17 cellular contexts compared by ENCODE assay signal in the genomic region with DNA sequence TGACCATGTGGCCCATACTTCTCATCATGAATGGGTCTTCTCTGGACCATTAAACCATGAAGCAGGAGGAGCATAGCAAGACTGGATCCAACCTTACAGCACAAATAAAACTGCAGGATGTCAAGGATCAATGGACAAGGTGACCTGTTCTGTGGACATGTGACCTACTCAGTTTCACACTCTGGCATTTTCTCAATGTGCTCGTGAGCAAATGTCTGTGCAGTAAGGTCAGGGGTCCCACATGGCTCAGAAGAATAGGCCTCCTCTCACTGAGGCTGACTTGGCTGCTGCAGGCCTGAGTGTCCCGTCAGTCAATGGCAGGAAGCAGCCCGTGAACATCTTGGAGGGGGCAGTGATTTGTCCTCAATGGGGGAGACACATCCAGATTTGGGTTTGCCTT.
DNase-seq lines count a peak whose midpoint lies in the region; ATAC-seq and TF ChIP-seq lines count a peak whose summit lies in the region.
"Had no signal": no experiment of that assay in that cellular context is flagged by ENCODE, and none has a peak within 500 bp of the region (broad histone marks: within the 10 kb centered on the region; RNA-seq: fewer than 3 reads in every experiment).

No MANE protein-coding gene starts in this region.

- H2AFZ ChIP-seq in hepatocyte, result no peak overlapping the region

- H3K4me3 ChIP-seq in right cardiac atrium (ENCODE audit: low read length), result no peak overlapping the region
- no peak overlapping the region for H3K4me3 ChIP-seq in right atrium auricular region
- no peak overlapping the region for H3K4me3 ChIP-seq in hepatocyte
- H3K4me3 ChIP-seq in suprapubic skin, result no peak overlapping the region
- H3K4me3 ChIP-seq in right lobe of liver, result no peak overlapping the region
- H3K4me3 ChIP-seq: SJSA1, upper lobe of right lung had no signal

- no peak for ATAC-seq in right cardiac atrium
- no peak for ATAC-seq in right lobe of liver
- no peak for ATAC-seq in activated CD8-positive, alpha-beta memory T cell treated with anti-CD3 and anti-CD28 coated beads, Interleukin-2, amount 10 ng/mL, durations not matched to agents 7 days and 5 days
- ATAC-seq: activated CD8-positive, alpha-beta T cell treated with anti-CD3 and anti-CD28 coated beads for 36 hours; upper lobe of right lung had no signal

- H3K27ac Mint-ChIP-seq in activated T-helper 1 cell treated with anti-CD3 and anti-CD28 coated beads, Interleukin-12 subunit alpha, Interleukin-12 subunit beta, Interleukin-2, Interleukin-4 antibody, amounts not matched to agents 30 ng/mL and 10 ng/mL and 1 ng/mL, durations not matched to agents 14 hours and 24 hours and 36 hours, result no peak overlapping the region
- H3K27ac Mint-ChIP-seq in activated CD8-positive, alpha-beta memory T cell treated with anti-CD3 and anti-CD28 coated beads, Interleukin-2, amount 10 ng/mL, durations not matched to agents 7 days and 5 days, result no peak overlapping the region
- H3K27ac Mint-ChIP-seq: activated CD8-positive, alpha-beta T cell treated with anti-CD3 and anti-CD28 coated beads for 36 hours had no signal

- peaks cover 54% of the 10 kb centered on the region for H3K9me3 Mint-ChIP-seq in activated T-helper 1 cell treated with anti-CD3 and anti-CD28 coated beads, Interleukin-12 subunit alpha, Interleukin-12 subunit beta, Interleukin-2, Interleukin-4 antibody, amounts not matched to agents 30 ng/mL and 10 ng/mL and 1 ng/mL, durations not matched to agents 14 hours and 24 hours and 36 hours
- peaks cover 2% of the 10 kb centered on the region for H3K9me3 Mint-ChIP-seq in activated CD8-positive, alpha-beta memory T cell treated with anti-CD3 and anti-CD28 coated beads, Interleukin-2, amount 10 ng/mL, durations not matched to agents 7 days and 5 days (ENCODE audit: low read depth)

- H3K36me3 Mint-ChIP-seq in activated T-helper 1 cell treated with anti-CD3 and anti-CD28 coated beads, Interleukin-12 subunit alpha, Interleukin-12 subunit beta, Interleukin-2, Interleukin-4 antibody, amounts not matched to agents 30 ng/mL and 10 ng/mL and 1 ng/mL, durations not matched to agents 14 hours and 24 hours and 36 hours (ENCODE audit: low read depth), result peaks cover 15% of the 10 kb centered on the region
- H3K36me3 Mint-ChIP-seq in activated CD8-positive, alpha-beta memory T cell treated with anti-CD3 and anti-CD28 coated beads, Interleukin-2, amount 10 ng/mL, durations not matched to agents 7 days and 5 days, result peaks cover 13% of the 10 kb centered on the region

- H3K9me2 ChIP-seq in hepatocyte (replicated peaks; ENCODE audit: insufficient read depth), result no peaks in the 10 kb centered on the region

- no peak overlapping the region for H3K4me2 ChIP-seq in hepatocyte

- DNase-seq in right cardiac atrium (no peak), right atrium auricular region (ENCODE audit: low spot score) (no peak), hepatocyte (ENCODE audit: low spot score) (no peak), suprapubic skin (ENCODE audit: low spot score in 2 of 2) (no peak), right lobe of liver (no peak), amniotic stem cell (lab: John Stamatoyannopoulos, UW) (no peak)
- no peak for DNase-seq in activated T-helper 1 cell treated with anti-CD3 and anti-CD28 coated beads, Interleukin-12 subunit alpha, Interleukin-12 subunit beta, Interleukin-2, Interleukin-4 antibody, amounts not matched to agents 30 ng/mL and 10 ng/mL and 1 ng/mL, durations not matched to agents 14 hours and 24 hours and 36 hours (ENCODE audit: low spot score)
- no peak for DNase-seq in activated CD8-positive, alpha-beta memory T cell treated with anti-CD3 and anti-CD28 coated beads, Interleukin-2, amount 10 ng/mL, durations not matched to agents 7 days and 5 days
- DNase-seq: activated CD4-positive, alpha-beta T cell treated with anti-CD3 and anti-CD28 coated beads for 1 hour; activated CD8-positive, alpha-beta T cell treated with anti-CD3 and anti-CD28 coated beads for 36 hours; activated effector memory CD4-positive, alpha-beta T cell treated with anti-CD3 and anti-CD28 coated beads, Interleukin-2, amount 50 U/mL, for 16 hours; NCI-H1105; NCI-H1930; NCI-H2227 treated with DMSO at 0.1 percent for 48 hours; NCI-H526 treated with DMSO at 0.1 percent for 48 hours; upper lobe of right lung had no signal

- H3K9me3 ChIP-seq in right cardiac atrium (ENCODE audit: control insufficient read depth, low read length) (no peaks in the 10 kb centered on the region), right atrium auricular region (no peaks in the 10 kb centered on the region), hepatocyte (ENCODE audit: low read depth) (no peaks in the 10 kb centered on the region), suprapubic skin (no peaks in the 10 kb centered on the region), right lobe of liver (no peaks in the 10 kb centered on the region)
- H3K9me3 ChIP-seq: SJSA1, upper lobe of right lung had no signal

- H3K79me2 ChIP-seq in hepatocyte, result no peaks in the 10 kb centered on the region

- no peak for TF ChIP-seq EP300 in suprapubic skin (IDR thresholded peaks at IDR 0.05)

- TF ChIP-seq CTCF in right atrium auricular region (IDR thresholded peaks at IDR 0.05) (no peak), hepatocyte (IDR thresholded peaks at IDR 0.05; ENCODE audit: poor library complexity) (no peak), suprapubic skin (IDR thresholded peaks at IDR 0.05) (no peak), right lobe of liver (IDR thresholded peaks at IDR 0.05) (no peak)

- 84% methylated on average over 3 of the region's 3 CpGs for WGBS in right cardiac atrium
- WGBS in hepatocyte (ENCODE audit: low lambda C conversion rate, missing lambda C conversion rate), result 88% methylated on average over 3 of the region's 3 CpGs
- 33% methylated on average over 2 of the region's 3 CpGs for WGBS in suprapubic skin
- WGBS in right lobe of liver (ENCODE audit: insufficient coverage, low coverage, low lambda C conversion rate, missing lambda C conversion rate), result no CpG with 5 or more reads among the region's 3 CpGs

- no peaks in the 10 kb centered on the region for H4K20me1 ChIP-seq in hepatocyte (ENCODE audit: insufficient read depth, poor library complexity, severe bottlenecking)

- H3K4me1 ChIP-seq in right cardiac atrium (ENCODE audit: control insufficient read depth, insufficient read depth, low read length) (no peaks in the 10 kb centered on the region), right atrium auricular region (peaks cover 0 to 7% of the 10 kb centered on the region in 2 donors), hepatocyte (ENCODE audit: insufficient read depth) (no peaks in the 10 kb centered on the region), suprapubic skin (peaks cover 28% of the 10 kb centered on the region), right lobe of liver (no peaks in the 10 kb centered on the region)
- H3K4me1 ChIP-seq: SJSA1, upper lobe of right lung had no signal

- peak overlapping the region; percentile 2 for H3K4me3 Mint-ChIP-seq in activated T-helper 1 cell treated with anti-CD3 and anti-CD28 coated beads, Interleukin-12 subunit alpha, Interleukin-12 subunit beta, Interleukin-2, Interleukin-4 antibody, amounts not matched to agents 30 ng/mL and 10 ng/mL and 1 ng/mL, durations not matched to agents 14 hours and 24 hours and 36 hours
- no peak overlapping the region for H3K4me3 Mint-ChIP-seq in activated CD8-positive, alpha-beta memory T cell treated with anti-CD3 and anti-CD28 coated beads, Interleukin-2, amount 10 ng/mL, durations not matched to agents 7 days and 5 days
- H3K4me3 Mint-ChIP-seq: activated CD8-positive, alpha-beta T cell treated with anti-CD3 and anti-CD28 coated beads for 36 hours had no signal

- no peaks in the 10 kb centered on the region for H3K36me3 ChIP-seq in right atrium auricular region
- H3K36me3 ChIP-seq in hepatocyte (replicated peaks; ENCODE audit: insufficient read depth, low read depth), result no peaks in the 10 kb centered on the region
- H3K36me3 ChIP-seq in suprapubic skin, result no peaks in the 10 kb centered on the region
- H3K36me3 ChIP-seq in right lobe of liver, result no peaks in the 10 kb centered on the region
- H3K36me3 ChIP-seq: SJSA1, upper lobe of right lung had no signal

- TF ChIP-seq POLR2A in suprapubic skin (IDR thresholded peaks at IDR 0.05) (no peak), right lobe of liver (IDR thresholded peaks at IDR 0.05) (no peak)

- CTCF ChIA-PET in activated CD8-positive, alpha-beta memory T cell treated with anti-CD3 and anti-CD28 coated beads, Interleukin-2, amount 10 ng/mL, durations not matched to agents 7 days and 5 days (lab: Charles Lee), result no interaction called here

- peaks cover 3% of the 10 kb centered on the region for H3K27me3 Mint-ChIP-seq in activated T-helper 1 cell treated with anti-CD3 and anti-CD28 coated beads, Interleukin-12 subunit alpha, Interleukin-12 subunit beta, Interleukin-2, Interleukin-4 antibody, amounts not matched to agents 30 ng/mL and 10 ng/mL and 1 ng/mL, durations not matched to agents 14 hours and 24 hours and 36 hours (ENCODE audit: insufficient read depth)
- H3K27me3 Mint-ChIP-seq in activated CD8-positive, alpha-beta memory T cell treated with anti-CD3 and anti-CD28 coated beads, Interleukin-2, amount 10 ng/mL, durations not matched to agents 7 days and 5 days, result no peaks in the 10 kb centered on the region
- H3K27me3 Mint-ChIP-seq: activated CD8-positive, alpha-beta T cell treated with anti-CD3 and anti-CD28 coated beads for 36 hours had no signal

- peak overlapping the region; percentile 8 for H3K27ac ChIP-seq in right cardiac atrium (ENCODE audit: low read length)
- H3K27ac ChIP-seq in right atrium auricular region, result no peak overlapping the region
- H3K27ac ChIP-seq in hepatocyte, result peak overlapping the region; percentile 17
- peak overlapping the region; percentile 71 for H3K27ac ChIP-seq in suprapubic skin
- H3K27ac ChIP-seq in right lobe of liver, result no peak overlapping the region
- H3K27ac ChIP-seq: SJSA1, upper lobe of right lung had no signal

- intact Hi-C loops in right cardiac atrium (cut with DNase I) (loop anchor here in 1 of 4 donors (10.0 kb wide), 1 partner anchor 210 kb away; no protein-coding TSS in a partner anchor), right lobe of liver (cut with DNase I) (no loop called here)
- intact Hi-C loops in activated T-helper 1 cell treated with anti-CD3 and anti-CD28 coated beads, Interleukin-12 subunit alpha, Interleukin-12 subunit beta, Interleukin-2, Interleukin-4 antibody, amounts not matched to agents 30 ng/mL and 10 ng/mL and 1 ng/mL, durations not matched to agents 14 hours and 24 hours and 36 hours (cut with micrococcal nuclease), result no loop called here

- H3K27me3 ChIP-seq in right cardiac atrium (ENCODE audit: control insufficient read depth, insufficient read depth) (no peaks in the 10 kb centered on the region), right atrium auricular region (no peaks in the 10 kb centered on the region), hepatocyte (no peaks in the 10 kb centered on the region), suprapubic skin (no peaks in the 10 kb centered on the region), right lobe of liver (no peaks in the 10 kb centered on the region)
- H3K27me3 ChIP-seq: SJSA1, upper lobe of right lung had no signal

- H3K4me1 Mint-ChIP-seq in activated T-helper 1 cell treated with anti-CD3 and anti-CD28 coated beads, Interleukin-12 subunit alpha, Interleukin-12 subunit beta, Interleukin-2, Interleukin-4 antibody, amounts not matched to agents 30 ng/mL and 10 ng/mL and 1 ng/mL, durations not matched to agents 14 hours and 24 hours and 36 hours (ENCODE audit: low read depth), result peaks cover 46% of the 10 kb centered on the region
- H3K4me1 Mint-ChIP-seq in activated CD8-positive, alpha-beta memory T cell treated with anti-CD3 and anti-CD28 coated beads, Interleukin-2, amount 10 ng/mL, durations not matched to agents 7 days and 5 days, result peaks cover 23% of the 10 kb centered on the region

Comparison
In these comparisons a context has a peak if more than half of its experiments do, and no peak if none do; other contexts are left out.
1. H3K27ac ChIP-seq: peak in right cardiac atrium (single experiment), hepatocyte (single experiment) and suprapubic skin (single experiment); none in right atrium auricular region (0 of 2) and right lobe of liver (0 of 3).